In the genomic region with DNA sequence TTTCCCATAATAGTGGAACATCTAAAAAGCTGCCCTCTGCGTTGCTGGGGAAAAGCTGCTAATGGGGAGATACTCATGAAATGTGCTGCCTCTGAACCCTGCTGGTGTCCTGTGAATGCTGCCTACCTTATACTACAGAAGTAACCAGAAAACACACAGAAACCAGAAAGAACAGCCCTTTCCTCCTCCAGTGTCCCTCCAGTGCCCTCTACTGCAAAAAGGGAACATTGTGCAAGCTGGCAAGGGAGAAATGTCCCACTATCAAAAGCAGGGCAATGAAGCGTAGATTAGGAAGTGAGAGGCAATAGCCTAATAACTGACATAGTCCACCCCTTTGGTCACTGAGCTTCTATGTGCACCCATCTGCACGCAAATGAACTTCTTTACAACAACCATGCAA, we compare ENCODE assay signal across 9 cellular contexts.
DNase-seq lines count a peak whose midpoint lies in the region; ATAC-seq and TF ChIP-seq lines count a peak whose summit lies in the region.
"Had no signal": no experiment of that assay in that cellular context is flagged by ENCODE, and none has a peak within 500 bp of the region (broad histone marks: within the 10 kb centered on the region; RNA-seq: fewer than 3 reads in every experiment).

No MANE protein-coding gene starts in this region.

- no peaks in the 10 kb centered on the region for H3K4me1 ChIP-seq in HEK293 (ENCODE audit: control insufficient read depth, insufficient read depth, low read length)

- no peak overlapping the region for H3K4me3 ChIP-seq in HEK293 (ENCODE audit: low read depth, low read length)

- H3K27ac Mint-ChIP-seq in activated T-helper 2 cell treated with anti-CD3 and anti-CD28 coated beads, Interferon-gamma antibody, Interleukin-2, Interleukin-4, amounts not matched to agents 10 μg/mL and 5 μg/mL and 100 μg/mL, durations not matched to agents 14 hours and 24 hours and 36 hours = no peak overlapping the region
- no peak overlapping the region for H3K27ac Mint-ChIP-seq in activated CD8-positive, alpha-beta T cell treated with anti-CD3 and anti-CD28 coated beads for 36 hours
- H3K27ac Mint-ChIP-seq: immature natural killer cell had no signal

- H3K9me3 Mint-ChIP-seq in activated T-helper 2 cell treated with anti-CD3 and anti-CD28 coated beads, Interferon-gamma antibody, Interleukin-2, Interleukin-4, amounts not matched to agents 10 μg/mL and 5 μg/mL and 100 μg/mL, durations not matched to agents 14 hours and 24 hours and 36 hours = no peaks in the 10 kb centered on the region
- H3K9me3 Mint-ChIP-seq in activated CD8-positive, alpha-beta T cell treated with anti-CD3 and anti-CD28 coated beads for 36 hours = no peaks in the 10 kb centered on the region

- no peaks in the 10 kb centered on the region for H3K36me3 Mint-ChIP-seq in activated T-helper 2 cell treated with anti-CD3 and anti-CD28 coated beads, Interferon-gamma antibody, Interleukin-2, Interleukin-4, amounts not matched to agents 10 μg/mL and 5 μg/mL and 100 μg/mL, durations not matched to agents 14 hours and 24 hours and 36 hours (ENCODE audit: low read depth)
- no peaks in the 10 kb centered on the region for H3K36me3 Mint-ChIP-seq in activated CD8-positive, alpha-beta T cell treated with anti-CD3 and anti-CD28 coated beads for 36 hours (ENCODE audit: low read depth)
- H3K36me3 Mint-ChIP-seq: immature natural killer cell had no signal

- intact Hi-C loops in activated T-helper 2 cell treated with anti-CD3 and anti-CD28 coated beads, Interferon-gamma antibody, Interleukin-2, Interleukin-4, amounts not matched to agents 10 μg/mL and 5 μg/mL and 100 μg/mL, durations not matched to agents 14 hours and 24 hours and 36 hours (cut with micrococcal nuclease) = no loop called here
- intact Hi-C loops in activated CD8-positive, alpha-beta T cell treated with anti-CD3 and anti-CD28 coated beads for 36 hours (cut with micrococcal nuclease) = no loop called here

- ATAC-seq in HG03175 (IDR thresholded peaks at IDR 0.05; ENCODE audit: unreplicated experiment) (no peak), HG03135 (IDR thresholded peaks at IDR 0.05; ENCODE audit: unreplicated experiment) (no peak)
- ATAC-seq in activated CD8-positive, alpha-beta T cell treated with anti-CD3 and anti-CD28 coated beads for 36 hours = no peak

- H3K4me3 Mint-ChIP-seq in activated T-helper 2 cell treated with anti-CD3 and anti-CD28 coated beads, Interferon-gamma antibody, Interleukin-2, Interleukin-4, amounts not matched to agents 10 μg/mL and 5 μg/mL and 100 μg/mL, durations not matched to agents 14 hours and 24 hours and 36 hours (ENCODE audit: low read depth) = no peak overlapping the region
- H3K4me3 Mint-ChIP-seq in activated CD8-positive, alpha-beta T cell treated with anti-CD3 and anti-CD28 coated beads for 36 hours = no peak overlapping the region
- H3K4me3 Mint-ChIP-seq: immature natural killer cell had no signal

- H3K9me3 ChIP-seq in HEK293 (ENCODE audit: control insufficient read depth, insufficient read depth, low read depth, low read length) = no peaks in the 10 kb centered on the region

- TF ChIP-seq CTCF in HEK293 (tag by site-specific recombination; IDR thresholded peaks at IDR 0.05) = peak; percentile 61
- TF ChIP-seq CTCF in VCaP (conservative IDR thresholded peaks at IDR 0.05) = peak; percentile 86
- no peak for TF ChIP-seq CTCF in activated CD8-positive, alpha-beta T cell treated with anti-CD3 and anti-CD28 coated beads for 36 hours (IDR thresholded peaks at IDR 0.05)

- peak; percentile 33 for DNase-seq in AG08395 (ENCODE audit: low spot score)
- DNase-seq in iris pigment epithelial cell (ENCODE audit: low read depth) = peak; percentile 41
- DNase-seq in activated T-helper 2 cell treated with anti-CD3 and anti-CD28 coated beads, Interferon-gamma antibody, Interleukin-2, Interleukin-4, amounts not matched to agents 10 μg/mL and 5 μg/mL and 100 μg/mL, durations not matched to agents 14 hours and 24 hours and 36 hours (ENCODE audit: low spot score) = no peak
- DNase-seq in activated CD8-positive, alpha-beta T cell treated with anti-CD3 and anti-CD28 coated beads for 36 hours = no peak
- DNase-seq: immature natural killer cell had no signal

- H3K27ac ChIP-seq in HEK293 (ENCODE audit: extremely low read depth, low read depth, low read length) (no peak overlapping the region), VCaP (no peak overlapping the region)

- no peaks in the 10 kb centered on the region for H3K27me3 Mint-ChIP-seq in activated T-helper 2 cell treated with anti-CD3 and anti-CD28 coated beads, Interferon-gamma antibody, Interleukin-2, Interleukin-4, amounts not matched to agents 10 μg/mL and 5 μg/mL and 100 μg/mL, durations not matched to agents 14 hours and 24 hours and 36 hours (ENCODE audit: low read depth)
- H3K27me3 Mint-ChIP-seq in activated CD8-positive, alpha-beta T cell treated with anti-CD3 and anti-CD28 coated beads for 36 hours = peaks cover 4% of the 10 kb centered on the region

- no peaks in the 10 kb centered on the region for H3K4me1 Mint-ChIP-seq in activated T-helper 2 cell treated with anti-CD3 and anti-CD28 coated beads, Interferon-gamma antibody, Interleukin-2, Interleukin-4, amounts not matched to agents 10 μg/mL and 5 μg/mL and 100 μg/mL, durations not matched to agents 14 hours and 24 hours and 36 hours (ENCODE audit: low read depth)
- no peaks in the 10 kb centered on the region for H3K4me1 Mint-ChIP-seq in activated CD8-positive, alpha-beta T cell treated with anti-CD3 and anti-CD28 coated beads for 36 hours (ENCODE audit: low read depth)
- H3K4me1 Mint-ChIP-seq: immature natural killer cell had no signal

- no peaks in the 10 kb centered on the region for H3K36me3 ChIP-seq in HEK293 (ENCODE audit: control insufficient read depth in 2 of 2, insufficient read depth in 1 of 2, low read length in 2 of 2)

- CTCF ChIA-PET in HEK293 (lab: Yijun Ruan, JAX) = interaction anchor here (0.5 to 2.0 kb wide), 12 partner anchors 9 to 1018 kb away, joined by 3 to 9 read pairs (median 3); no protein-coding TSS in a partner anchor
- CTCF ChIA-PET in activated CD8-positive, alpha-beta T cell treated with anti-CD3 and anti-CD28 coated beads for 36 hours (lab: Charles Lee) = no interaction called here

- POLR2A ChIA-PET in HEK293 (lab: Yijun Ruan, JAX) = no interaction called here
- POLR2A ChIA-PET in activated CD8-positive, alpha-beta T cell treated with anti-CD3 and anti-CD28 coated beads for 36 hours (lab: Charles Lee) = no interaction called here

TF ChIP-seq in HEK293, 187 proteins besides CTCF, POLR2A, EP300 and RAD21:
- TF ChIP-seq ZNF677 (tag by site-specific recombination; IDR thresholded peaks at IDR 0.05) = peak; percentile 98
- TF ChIP-seq ZXDB (tag by site-specific recombination; IDR thresholded peaks at IDR 0.05) = no peak
- TF ChIP-seq ZNF654 (tag by site-specific recombination; IDR thresholded peaks at IDR 0.05; ENCODE audit: low read depth) = peak; percentile 29; the same call in 1 of the 2 replicates

Comparison
In these comparisons a context has a peak if more than half of its experiments do, and no peak if none do; other contexts are left out.
1. DNase-seq: peak in AG08395 (single experiment) and iris pigment epithelial cell (single experiment); none in activated T-helper 2 cell treated with anti-CD3 and anti-CD28 coated beads, Interferon-gamma antibody, Interleukin-2, Interleukin-4, amounts not matched to agents 10 μg/mL and 5 μg/mL and 100 μg/mL, durations not matched to agents 14 hours and 24 hours and 36 hours (single experiment) and activated CD8-positive, alpha-beta T cell treated with anti-CD3 and anti-CD28 coated beads for 36 hours (single experiment).